ENCODE assay signal across 11 cellular contexts in the genomic region with DNA sequence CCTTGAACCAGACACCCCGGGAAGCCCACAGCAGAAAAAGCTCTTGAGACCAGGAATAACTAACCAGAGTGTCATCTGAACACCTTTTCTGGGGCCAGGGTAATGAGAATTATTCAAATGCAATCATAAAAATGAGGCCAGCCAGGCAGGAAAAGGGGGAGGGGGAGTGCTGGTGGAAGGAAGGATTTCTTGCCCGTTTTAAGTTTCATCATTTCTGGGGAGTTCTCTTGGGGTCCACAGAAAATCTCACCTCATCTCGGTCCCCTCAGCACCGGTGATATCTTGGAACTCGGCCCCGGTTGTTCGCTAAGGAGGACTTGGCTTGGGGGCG. TPM values are rescaled to one million over a fixed set of nuclear protein-coding genes. Genes with fewer than 3 reads are reported as not detected.
DNase-seq lines count a peak whose midpoint lies in the region; ATAC-seq and TF ChIP-seq lines count a peak whose summit lies in the region.
"Had no signal": no experiment of that assay in that cellular context is flagged by ENCODE, and none has a peak within 500 bp of the region (broad histone marks: within the 10 kb centered on the region; RNA-seq: fewer than 3 reads in every experiment).

No MANE protein-coding gene starts in this region.

- no peaks in the 10 kb centered on the region for H3K9me3 Mint-ChIP-seq in activated naive CD4-positive, alpha-beta T cell treated with anti-CD3 and anti-CD28 coated beads, Interleukin-2, amount 50 U/mL, for 24 hours
- H3K9me3 Mint-ChIP-seq in mesothelial cell of epicardium: no peaks in the 10 kb centered on the region
- no peaks in the 10 kb centered on the region for H3K9me3 Mint-ChIP-seq in activated CD8-positive, alpha-beta memory T cell treated with anti-CD3 and anti-CD28 coated beads, Interleukin-2, amount 10 ng/mL, durations not matched to agents 7 days and 5 days (ENCODE audit: low read depth)

- CTCF ChIA-PET in activated CD8-positive, alpha-beta memory T cell treated with anti-CD3 and anti-CD28 coated beads, Interleukin-2, amount 10 ng/mL, durations not matched to agents 7 days and 5 days (lab: Charles Lee): interaction anchor here (0.9 to 1.2 kb wide), 5 partner anchors 10 to 73 kb away, joined by 3 to 4 read pairs (median 3); no protein-coding TSS in a partner anchor

- H3K36me3 Mint-ChIP-seq in activated naive CD4-positive, alpha-beta T cell treated with anti-CD3 and anti-CD28 coated beads, Interleukin-2, amount 50 U/mL, for 24 hours: peaks cover 2% of the 10 kb centered on the region
- no peaks in the 10 kb centered on the region for H3K36me3 Mint-ChIP-seq in mesothelial cell of epicardium
- no peaks in the 10 kb centered on the region for H3K36me3 Mint-ChIP-seq in activated CD8-positive, alpha-beta memory T cell treated with anti-CD3 and anti-CD28 coated beads, Interleukin-2, amount 10 ng/mL, durations not matched to agents 7 days and 5 days

- H3K4me3 ChIP-seq in brain microvascular endothelial cell (ENCODE audit: low read depth, low read length) (peak overlapping the region; percentile 41), tibial nerve (peak overlapping the region in 3 of 4 donors; percentile 49 to 75 (median 70))

- no peak overlapping the region for H3K27ac Mint-ChIP-seq in activated naive CD4-positive, alpha-beta T cell treated with anti-CD3 and anti-CD28 coated beads, Interleukin-2, amount 50 U/mL, for 24 hours
- peak overlapping the region; percentile 57 for H3K27ac Mint-ChIP-seq in mesothelial cell of epicardium
- no peak overlapping the region for H3K27ac Mint-ChIP-seq in activated CD8-positive, alpha-beta memory T cell treated with anti-CD3 and anti-CD28 coated beads, Interleukin-2, amount 10 ng/mL, durations not matched to agents 7 days and 5 days

- 16 to 21% methylated on average over 7 to 8 of the region's 8 CpGs for WGBS in tibial nerve, 2 donors

- no peak for DNase-seq in activated naive CD4-positive, alpha-beta T cell treated with Interleukin-2 at 50 U/mL for 16 hours
- no peak for DNase-seq in brain microvascular endothelial cell
- no peak for DNase-seq in mesothelial cell of epicardium (ENCODE audit: low spot score in 2 of 2, unreplicated experiment in 2 of 2)
- DNase-seq in tibial nerve (ENCODE audit: low spot score in 2 of 2): no peak
- no peak for DNase-seq in NCI-H146 treated with DMSO at 0.1 percent for 48 hours (lab: John Stamatoyannopoulos, UW; ENCODE audit: unreplicated experiment)
- DNase-seq in iPS-NIHi7 (ENCODE audit: extremely low spot score): no peak
- no peak for DNase-seq in activated CD8-positive, alpha-beta memory T cell treated with anti-CD3 and anti-CD28 coated beads, Interleukin-2, amount 10 ng/mL, durations not matched to agents 7 days and 5 days
- DNase-seq: Karpas-422 had no signal

- H3K27me3 ChIP-seq in brain microvascular endothelial cell (replicated peaks) (no peaks in the 10 kb centered on the region), tibial nerve (no peaks in the 10 kb centered on the region)
- H3K27me3 ChIP-seq: adrenal gland had no signal

- no peak for TF ChIP-seq EP300 in tibial nerve (IDR thresholded peaks at IDR 0.05)

- H3K4me1 ChIP-seq in tibial nerve: peaks cover 0 to 42% (median 19%) of the 10 kb centered on the region in 4 donors
- H3K4me1 ChIP-seq: SJSA1 had no signal

- no peaks in the 10 kb centered on the region for H3K36me3 ChIP-seq in brain microvascular endothelial cell (replicated peaks)
- no peaks in the 10 kb centered on the region for H3K36me3 ChIP-seq in tibial nerve
- H3K36me3 ChIP-seq: adrenal gland, SJSA1 had no signal

- H3K9me3 ChIP-seq in tibial nerve: no peaks in the 10 kb centered on the region
- H3K9me3 ChIP-seq: adrenal gland, SJSA1 had no signal

- H3K27me3 Mint-ChIP-seq in activated naive CD4-positive, alpha-beta T cell treated with anti-CD3 and anti-CD28 coated beads, Interleukin-2, amount 50 U/mL, for 24 hours: peaks cover 36% of the 10 kb centered on the region
- peaks cover 9% of the 10 kb centered on the region for H3K27me3 Mint-ChIP-seq in mesothelial cell of epicardium (ENCODE audit: low read depth)
- H3K27me3 Mint-ChIP-seq in activated CD8-positive, alpha-beta memory T cell treated with anti-CD3 and anti-CD28 coated beads, Interleukin-2, amount 10 ng/mL, durations not matched to agents 7 days and 5 days: peaks cover 76% of the 10 kb centered on the region

- TF ChIP-seq POLR2A in tibial nerve (IDR thresholded peaks at IDR 0.05): no peak

- peaks cover 15% of the 10 kb centered on the region for H3K4me1 Mint-ChIP-seq in activated naive CD4-positive, alpha-beta T cell treated with anti-CD3 and anti-CD28 coated beads, Interleukin-2, amount 50 U/mL, for 24 hours
- peaks cover 52% of the 10 kb centered on the region for H3K4me1 Mint-ChIP-seq in mesothelial cell of epicardium
- H3K4me1 Mint-ChIP-seq in activated CD8-positive, alpha-beta memory T cell treated with anti-CD3 and anti-CD28 coated beads, Interleukin-2, amount 10 ng/mL, durations not matched to agents 7 days and 5 days: peaks cover 15% of the 10 kb centered on the region

- TF ChIP-seq CTCF in brain microvascular endothelial cell (IDR thresholded peaks at IDR 0.05; ENCODE audit: low read depth, low read length, missing control alignments) (no peak), mesothelial cell of epicardium (IDR thresholded peaks at IDR 0.05; ENCODE audit: unreplicated experiment) (no peak), tibial nerve (IDR thresholded peaks at IDR 0.05) (no peak)

- ATAC-seq in activated CD8-positive, alpha-beta memory T cell treated with anti-CD3 and anti-CD28 coated beads, Interleukin-2, amount 10 ng/mL, durations not matched to agents 7 days and 5 days: no peak

- H3K27ac ChIP-seq in brain microvascular endothelial cell (no peak overlapping the region), tibial nerve (peak overlapping the region; percentile 29 to 94 (median 88))
- H3K27ac ChIP-seq: SJSA1 had no signal

- peak overlapping the region; percentile 59 for H3K4me3 Mint-ChIP-seq in activated naive CD4-positive, alpha-beta T cell treated with anti-CD3 and anti-CD28 coated beads, Interleukin-2, amount 50 U/mL, for 24 hours
- peak overlapping the region; percentile 63 for H3K4me3 Mint-ChIP-seq in mesothelial cell of epicardium
- no peak overlapping the region for H3K4me3 Mint-ChIP-seq in activated CD8-positive, alpha-beta memory T cell treated with anti-CD3 and anti-CD28 coated beads, Interleukin-2, amount 10 ng/mL, durations not matched to agents 7 days and 5 days

- in situ Hi-C loops in brain microvascular endothelial cell (cut with HindIII; ENCODE audit: low pct_ligation_motif_present, low sequenced_read_pairs): loop anchor here (25.0 kb wide), 1 partner anchor 173 kb away; no protein-coding TSS in a partner anchor

RNA-seq across cellular contexts. Expression of a gene that starts 0.5 kb away (rescaled TPM):
- total RNA-seq in mesothelial cell of epicardium: 20.4 to 23.1 TPM (median 22.2 TPM) in 3 replicates
- 1 to 10 TPM; 5.7 to 7.2 (median 6.4) TPM for total RNA-seq in tibial nerve
- total RNA-seq in activated CD8-positive, alpha-beta memory T cell treated with anti-CD3 and anti-CD28 coated beads, Interleukin-2, amount 10 ng/mL, durations not matched to agents 7 days and 5 days: not detected
- total RNA-seq: SJSA1 had no signal

RNA-seq across cellular contexts. Expression of a gene that starts 52.6 kb away (rescaled TPM):
- total RNA-seq in mesothelial cell of epicardium (23.1 to 23.9 TPM (median 23.7 TPM) in 3 replicates), tibial nerve (10 to 100 TPM; 17.2 to 30.6 (median 20.7) TPM)
- 10 to 100 TPM; 14.1 to 16.1 TPM for total RNA-seq in activated CD8-positive, alpha-beta memory T cell treated with anti-CD3 and anti-CD28 coated beads, Interleukin-2, amount 10 ng/mL, durations not matched to agents 7 days and 5 days

Comparison
In these comparisons a context has a peak if more than half of its experiments do, and no peak if none do; other contexts are left out.
1. RNA of a gene that starts 0.5 kb away (total RNA-seq): 20.4 to 23.1 TPM in mesothelial cell of epicardium and 5.7 to 7.2 TPM in tibial nerve; not detected in activated CD8-positive, alpha-beta memory T cell treated with anti-CD3 and anti-CD28 coated beads, Interleukin-2, amount 10 ng/mL, durations not matched to agents 7 days and 5 days; every median in the first group is over 4 times any median in the second.